In genomic region chr18:31101148-31102019, GRCh38 we compare ENCODE assay signal across 8 cellular contexts. TPM values are rescaled to one million over a fixed set of nuclear protein-coding genes. Genes with fewer than 3 reads are reported as not detected.
DNase-seq lines count a peak whose midpoint lies in the region; ATAC-seq and TF ChIP-seq lines count a peak whose summit lies in the region.

No MANE protein-coding gene starts in this region.

- peak overlapping the region; percentile 57 for H3K27ac ChIP-seq in GM23338 (ENCODE audit: low read depth)

- H4K20me1 ChIP-seq in GM23338 (replicated peaks; ENCODE audit: insufficient read depth) = no peaks in the 10 kb centered on the region

- peak; percentile 67 for ATAC-seq in GM23338
- ATAC-seq in GM21515 (IDR thresholded peaks at IDR 0.05; ENCODE audit: unreplicated experiment) = no peak
- ATAC-seq in HG03095 (IDR thresholded peaks at IDR 0.05; ENCODE audit: unreplicated experiment) = no peak

- H3K36me3 Mint-ChIP-seq in GM23338 (ENCODE audit: low read depth) = no peaks in the 10 kb centered on the region
- H3K36me3 Mint-ChIP-seq in activated CD4-positive, alpha-beta memory T cell treated with anti-CD3 and anti-CD28 coated beads, Interleukin-2, amount 10 ng/mL, durations not matched to agents 7 days and 5 days (ENCODE audit: low read depth) = no peaks in the 10 kb centered on the region

- H3K4me1 ChIP-seq in GM23338 (ENCODE audit: insufficient read depth) = peaks cover 20% of the 10 kb centered on the region
- H3K4me1 ChIP-seq in mucosa of stomach (ENCODE audit: control insufficient read depth, insufficient read depth, low read length) = peaks cover 7% of the 10 kb centered on the region

- H3K9ac ChIP-seq in mucosa of stomach (ENCODE audit: low read length) = peak overlapping the region; percentile 94

- H3K4me2 ChIP-seq in GM23338 = peak overlapping the region; percentile 79

- peaks cover 39% of the 10 kb centered on the region for H3K79me2 ChIP-seq in GM23338 (replicated peaks; ENCODE audit: insufficient read depth)

- H2AFZ ChIP-seq in GM23338 = peak overlapping the region; percentile 95; the same call in 1 of the 2 replicates

- H3K27ac Mint-ChIP-seq in GM23338 = peak overlapping the region; percentile 98
- H3K27ac Mint-ChIP-seq in activated CD4-positive, alpha-beta memory T cell treated with anti-CD3 and anti-CD28 coated beads, Interleukin-2, amount 10 ng/mL, durations not matched to agents 7 days and 5 days = no peak overlapping the region

- peaks cover 31% of the 10 kb centered on the region for H3K4me1 Mint-ChIP-seq in GM23338
- H3K4me1 Mint-ChIP-seq in activated CD4-positive, alpha-beta memory T cell treated with anti-CD3 and anti-CD28 coated beads, Interleukin-2, amount 10 ng/mL, durations not matched to agents 7 days and 5 days = no peaks in the 10 kb centered on the region

- DNase-seq in GM23338 (ENCODE audit: low spot score) = peak; percentile 82
- DNase-seq in OCI-M1 (lab: John Stamatoyannopoulos, UW) = peak; percentile 86
- peak; percentile 42 for DNase-seq in epithelial cell of esophagus (ENCODE audit: low read depth)
- DNase-seq in foreskin fibroblast = no peak
- no peak for DNase-seq in activated CD4-positive, alpha-beta memory T cell treated with anti-CD3 and anti-CD28 coated beads, Interleukin-2, amount 10 ng/mL, durations not matched to agents 7 days and 5 days

- peak; percentile 21 to 23; a peak in 2 of 4 replicates for TF ChIP-seq CTCF in GM23338 (conservative IDR thresholded peaks at IDR 0.05; ENCODE audit: low read depth in 2 of 2)
- TF ChIP-seq CTCF in epithelial cell of esophagus (IDR thresholded peaks at IDR 0.05; ENCODE audit: insufficient read depth, low read depth, low read length, missing control alignments) = no peak
- TF ChIP-seq CTCF in foreskin fibroblast (IDR thresholded peaks at IDR 0.05; ENCODE audit: low read depth, low read length) = no peak

- H3K9me3 Mint-ChIP-seq in GM23338 = no peaks in the 10 kb centered on the region
- H3K9me3 Mint-ChIP-seq in activated CD4-positive, alpha-beta memory T cell treated with anti-CD3 and anti-CD28 coated beads, Interleukin-2, amount 10 ng/mL, durations not matched to agents 7 days and 5 days = no peaks in the 10 kb centered on the region

- H3K9me2 ChIP-seq in GM23338 (ENCODE audit: insufficient read depth) = no peaks in the 10 kb centered on the region

- H3F3A ChIP-seq in GM23338 (replicated peaks; ENCODE audit: low read depth) = no peaks in the 10 kb centered on the region

- CTCF ChIA-PET in activated CD4-positive, alpha-beta memory T cell treated with anti-CD3 and anti-CD28 coated beads, Interleukin-2, amount 10 ng/mL, durations not matched to agents 7 days and 5 days (lab: Charles Lee) = no interaction called here

- H3K27me3 ChIP-seq in GM23338 (ENCODE audit: insufficient read depth) (peaks cover 6% of the 10 kb centered on the region; the same call in 1 of the 2 replicates), mucosa of stomach (ENCODE audit: control insufficient read depth, insufficient read depth, low read length) (no peaks in the 10 kb centered on the region)

- POLR2A ChIA-PET in activated CD4-positive, alpha-beta memory T cell treated with anti-CD3 and anti-CD28 coated beads, Interleukin-2, amount 10 ng/mL, durations not matched to agents 7 days and 5 days (lab: Charles Lee) = no interaction called here

- peak overlapping the region; percentile 80 for H3K4me3 Mint-ChIP-seq in GM23338
- no peak overlapping the region for H3K4me3 Mint-ChIP-seq in activated CD4-positive, alpha-beta memory T cell treated with anti-CD3 and anti-CD28 coated beads, Interleukin-2, amount 10 ng/mL, durations not matched to agents 7 days and 5 days

- peak overlapping the region; percentile 88 for H3K4me3 ChIP-seq in GM23338
- H3K4me3 ChIP-seq in epithelial cell of esophagus (ENCODE audit: low read length) = peak overlapping the region; percentile 80
- H3K4me3 ChIP-seq in mucosa of stomach (ENCODE audit: low read length) = peak overlapping the region; percentile 78
- no peak overlapping the region for H3K4me3 ChIP-seq in foreskin fibroblast (ENCODE audit: low read depth in 1 of 2, low read length in 2 of 2)

- H3K36me3 ChIP-seq in GM23338 (ENCODE audit: insufficient read depth) (no peaks in the 10 kb centered on the region), mucosa of stomach (ENCODE audit: control insufficient read depth, insufficient read depth, low read length) (no peaks in the 10 kb centered on the region)

- no peaks in the 10 kb centered on the region for H3K9me3 ChIP-seq in mucosa of stomach (ENCODE audit: control insufficient read depth, low read length)

- peaks cover 4% of the 10 kb centered on the region for H3K27me3 Mint-ChIP-seq in GM23338 (ENCODE audit: insufficient read depth, low read depth, poor library complexity)
- H3K27me3 Mint-ChIP-seq in activated CD4-positive, alpha-beta memory T cell treated with anti-CD3 and anti-CD28 coated beads, Interleukin-2, amount 10 ng/mL, durations not matched to agents 7 days and 5 days = peaks cover 13% of the 10 kb centered on the region

TF ChIP-seq in GM23338, 12 proteins besides CTCF, POLR2A, EP300 and RAD21:
- TF ChIP-seq NANOG (IDR thresholded peaks at IDR 0.05; ENCODE audit: borderline replicate concordance) (no peak), ETS1 (IDR thresholded peaks at IDR 0.05) (no peak), CREB1 (CRISPR knock-in tag; IDR thresholded peaks at IDR 0.05; ENCODE audit: low read depth) (no peak)

RNA-seq across cellular contexts. Expression of gene DSC2, which starts 0.8 kb away (rescaled TPM):
- 20.4 and 23.6 TPM in 2 replicates for total RNA-seq in GM23338 (2014; rRNA removed; shearing (Covaris generic))
- polyA plus RNA-seq in GM23338 (2016; fragmentation: Nextera tagmentation; extraction: Ambion mirVana) = 7.9 and 10.5 TPM in 2 replicates
- not detected for total RNA-seq in activated CD4-positive, alpha-beta memory T cell treated with anti-CD3 and anti-CD28 coated beads, Interleukin-2, amount 10 ng/mL, durations not matched to agents 7 days and 5 days

RNA-seq across cellular contexts. Expression of gene DSC3, which starts 58.8 kb away (rescaled TPM):
- 2.1 and 3.7 TPM in 2 replicates for total RNA-seq in GM23338 (2014; rRNA removed; shearing (Covaris generic))
- polyA plus RNA-seq in GM23338 (2016; fragmentation: Nextera tagmentation; extraction: Ambion mirVana) = 0.52 and 0.68 TPM in 2 replicates
- not detected for total RNA-seq in activated CD4-positive, alpha-beta memory T cell treated with anti-CD3 and anti-CD28 coated beads, Interleukin-2, amount 10 ng/mL, durations not matched to agents 7 days and 5 days

Comparison
In these comparisons a context has a peak if more than half of its experiments do, and no peak if none do; other contexts are left out.
1. DNase-seq: peak in GM23338 (single experiment), OCI-M1 (single experiment) and epithelial cell of esophagus (single experiment); none in foreskin fibroblast (0 of 2) and activated CD4-positive, alpha-beta memory T cell treated with anti-CD3 and anti-CD28 coated beads, Interleukin-2, amount 10 ng/mL, durations not matched to agents 7 days and 5 days (single experiment).
2. H3K4me3 ChIP-seq: peak in GM23338 (single experiment), epithelial cell of esophagus (single experiment) and mucosa of stomach (single experiment); none in foreskin fibroblast (0 of 2).
3. CTCF ChIP-seq: peak in GM23338 (2 of 2); none in epithelial cell of esophagus (single experiment) and foreskin fibroblast (single experiment).
4. RNA of gene DSC2, which starts 0.8 kb away (total RNA-seq): 20.4 to 23.6 TPM in GM23338; not detected in activated CD4-positive, alpha-beta memory T cell treated with anti-CD3 and anti-CD28 coated beads, Interleukin-2, amount 10 ng/mL, durations not matched to agents 7 days and 5 days; every median in the first group is over 10 times any median in the second.